In genomic region chr10:29099001-29099400, GRCh38 we compare ENCODE assay signal across 19 cellular contexts.
"Had no signal": no experiment of that assay in that cellular context is flagged by ENCODE, and none has a peak within 500 bp of the region (broad histone marks: within the 10 kb centered on the region; RNA-seq: fewer than 3 reads in every experiment).

No MANE protein-coding gene starts in this region.

- H3K9me3 ChIP-seq: body of pancreas, left ventricle myocardium inferior, pancreas, thoracic aorta, upper lobe of right lung had no signal

- H3K27ac Mint-ChIP-seq: activated CD4-positive, alpha-beta T cell treated with anti-CD3 and anti-CD28 coated beads, Interleukin-2, amount 10 ng/mL, durations not matched to agents 24 days and 14 days; activated CD8-positive, alpha-beta T cell treated with anti-CD3 and anti-CD28 coated beads, Interleukin-2, amount 10 ng/mL, durations not matched to agents 7 days and 5 days; activated naive CD4-positive, alpha-beta T cell treated with anti-CD3 and anti-CD28 coated beads for 36 hours; activated T-cell treated with anti-CD3 and anti-CD28 coated beads, Interleukin-2, amount 50 U/mL, for 24 hours; endodermal cell; memory B cell; naive thymus-derived CD8-positive, alpha-beta T cell; stimulated activated naive B cell treated with anti-CD40 and anti-IgM and Interleukin-4, amounts not matched to agents 10 μg/mL and 1 μg/mL and 100 μg/mL, for 72 hours had no signal

- H3K4me3 Mint-ChIP-seq: activated CD4-positive, alpha-beta T cell treated with anti-CD3 and anti-CD28 coated beads, Interleukin-2, amount 10 ng/mL, durations not matched to agents 24 days and 14 days; activated CD8-positive, alpha-beta T cell treated with anti-CD3 and anti-CD28 coated beads, Interleukin-2, amount 10 ng/mL, durations not matched to agents 7 days and 5 days; activated naive CD4-positive, alpha-beta T cell treated with anti-CD3 and anti-CD28 coated beads for 36 hours; activated T-cell treated with anti-CD3 and anti-CD28 coated beads, Interleukin-2, amount 50 U/mL, for 24 hours; endodermal cell; memory B cell; naive thymus-derived CD8-positive, alpha-beta T cell; stimulated activated naive B cell treated with anti-CD40 and anti-IgM and Interleukin-4, amounts not matched to agents 10 μg/mL and 1 μg/mL and 100 μg/mL, for 72 hours had no signal

- DNase-seq: activated CD4-positive, alpha-beta T cell treated with anti-CD3 and anti-CD28 coated beads, Interleukin-2, amount 10 ng/mL, durations not matched to agents 24 days and 14 days; activated CD8-positive, alpha-beta T cell treated with anti-CD3 and anti-CD28 coated beads, Interleukin-2, amount 10 ng/mL, durations not matched to agents 7 days and 5 days; activated naive CD4-positive, alpha-beta T cell treated with anti-CD3 and anti-CD28 coated beads for 36 hours; activated T-cell treated with anti-CD3 and anti-CD28 coated beads, Interleukin-2, amount 50 U/mL, for 24 hours; body of pancreas; central memory CD4-positive, alpha-beta T cell; endodermal cell; heart left ventricle; kidney; left ventricle myocardium inferior; naive thymus-derived CD8-positive, alpha-beta T cell; pancreas; stimulated activated naive B cell treated with anti-CD40 and anti-IgM and Interleukin-4, amounts not matched to agents 10 μg/mL and 1 μg/mL and 100 μg/mL, for 72 hours; T-helper 9 cell; upper lobe of right lung had no signal

- FAIRE-seq: colon, kidney, pancreas had no signal

- H3K4me3 ChIP-seq: body of pancreas, gastroesophageal sphincter, heart left ventricle, left ventricle myocardium inferior, pancreas, thoracic aorta, upper lobe of right lung had no signal

- H3K36me3 ChIP-seq: gastroesophageal sphincter, heart left ventricle, left ventricle myocardium inferior, pancreas, thoracic aorta, upper lobe of right lung had no signal

- H3K36me3 Mint-ChIP-seq: memory B cell; stimulated activated naive B cell treated with anti-CD40 and anti-IgM and Interleukin-4, amounts not matched to agents 10 μg/mL and 1 μg/mL and 100 μg/mL, for 72 hours had no signal

- H3K4me1 Mint-ChIP-seq: activated CD4-positive, alpha-beta T cell treated with anti-CD3 and anti-CD28 coated beads, Interleukin-2, amount 10 ng/mL, durations not matched to agents 24 days and 14 days; memory B cell; naive thymus-derived CD8-positive, alpha-beta T cell; stimulated activated naive B cell treated with anti-CD40 and anti-IgM and Interleukin-4, amounts not matched to agents 10 μg/mL and 1 μg/mL and 100 μg/mL, for 72 hours had no signal

- H3K27me3 ChIP-seq: body of pancreas, heart left ventricle, pancreas, upper lobe of right lung had no signal

- H3K4me1 ChIP-seq: body of pancreas, gastroesophageal sphincter, heart left ventricle, left ventricle myocardium inferior, pancreas, upper lobe of right lung had no signal

- H3K27me3 Mint-ChIP-seq: stimulated activated naive B cell treated with anti-CD40 and anti-IgM and Interleukin-4, amounts not matched to agents 10 μg/mL and 1 μg/mL and 100 μg/mL, for 72 hours had no signal
